Comparison of ENCODE assay signal across 1 cellular context in the genomic region with DNA sequence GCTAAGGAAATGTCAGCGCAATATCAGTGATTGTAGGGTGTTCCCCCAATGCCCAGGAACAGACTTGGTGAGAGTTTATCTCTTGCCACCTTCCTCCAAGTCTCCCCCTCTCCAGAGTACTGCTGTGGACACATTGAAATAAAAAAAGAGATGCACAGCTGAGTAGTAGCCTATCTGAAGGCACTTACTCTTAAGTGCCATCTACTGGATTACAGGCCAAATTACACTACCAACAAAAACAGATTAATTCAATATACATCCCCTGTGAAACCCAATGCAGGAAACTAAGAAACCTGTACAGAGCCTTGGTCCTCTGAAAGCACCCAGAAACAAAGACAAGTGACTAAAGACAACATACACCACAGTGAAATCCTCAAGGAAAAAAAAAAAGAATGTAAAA.
TF ChIP-seq lines count a peak whose summit lies in the region.

No MANE protein-coding gene starts in this region.

TF ChIP-seq in WTC11, 78 proteins besides CTCF, POLR2A, EP300 and RAD21 (continued from another document):
- TF ChIP-seq, protein P1, sequence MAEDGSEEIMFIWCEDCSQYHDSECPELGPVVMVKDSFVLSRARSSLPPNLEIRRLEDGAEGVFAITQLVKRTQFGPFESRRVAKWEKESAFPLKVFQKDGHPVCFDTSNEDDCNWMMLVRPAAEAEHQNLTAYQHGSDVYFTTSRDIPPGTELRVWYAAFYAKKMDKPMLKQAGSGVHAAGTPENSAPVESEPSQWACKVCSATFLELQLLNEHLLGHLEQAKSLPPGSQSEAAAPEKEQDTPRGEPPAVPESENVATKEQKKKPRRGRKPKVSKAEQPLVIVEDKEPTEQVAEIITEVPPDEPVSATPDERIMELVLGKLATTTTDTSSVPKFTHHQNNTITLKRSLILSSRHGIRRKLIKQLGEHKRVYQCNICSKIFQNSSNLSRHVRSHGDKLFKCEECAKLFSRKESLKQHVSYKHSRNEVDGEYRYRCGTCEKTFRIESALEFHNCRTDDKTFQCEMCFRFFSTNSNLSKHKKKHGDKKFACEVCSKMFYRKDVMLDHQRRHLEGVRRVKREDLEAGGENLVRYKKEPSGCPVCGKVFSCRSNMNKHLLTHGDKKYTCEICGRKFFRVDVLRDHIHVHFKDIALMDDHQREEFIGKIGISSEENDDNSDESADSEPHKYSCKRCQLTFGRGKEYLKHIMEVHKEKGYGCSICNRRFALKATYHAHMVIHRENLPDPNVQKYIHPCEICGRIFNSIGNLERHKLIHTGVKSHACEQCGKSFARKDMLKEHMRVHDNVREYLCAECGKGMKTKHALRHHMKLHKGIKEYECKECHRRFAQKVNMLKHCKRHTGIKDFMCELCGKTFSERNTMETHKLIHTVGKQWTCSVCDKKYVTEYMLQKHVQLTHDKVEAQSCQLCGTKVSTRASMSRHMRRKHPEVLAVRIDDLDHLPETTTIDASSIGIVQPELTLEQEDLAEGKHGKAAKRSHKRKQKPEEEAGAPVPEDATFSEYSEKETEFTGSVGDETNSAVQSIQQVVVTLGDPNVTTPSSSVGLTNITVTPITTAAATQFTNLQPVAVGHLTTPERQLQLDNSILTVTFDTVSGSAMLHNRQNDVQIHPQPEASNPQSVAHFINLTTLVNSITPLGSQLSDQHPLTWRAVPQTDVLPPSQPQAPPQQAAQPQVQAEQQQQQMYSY (CRISPR knock-in tag; IDR thresholded peaks at IDR 0.05), result no peak
- TF ChIP-seq ZNF416 (CRISPR knock-in tag; IDR thresholded peaks at IDR 0.05) (no peak), MYBL2 (CRISPR knock-in tag; IDR thresholded peaks at IDR 0.05) (no peak)
